Comparison of ENCODE assay signal across 21 cellular contexts in the genomic region with DNA sequence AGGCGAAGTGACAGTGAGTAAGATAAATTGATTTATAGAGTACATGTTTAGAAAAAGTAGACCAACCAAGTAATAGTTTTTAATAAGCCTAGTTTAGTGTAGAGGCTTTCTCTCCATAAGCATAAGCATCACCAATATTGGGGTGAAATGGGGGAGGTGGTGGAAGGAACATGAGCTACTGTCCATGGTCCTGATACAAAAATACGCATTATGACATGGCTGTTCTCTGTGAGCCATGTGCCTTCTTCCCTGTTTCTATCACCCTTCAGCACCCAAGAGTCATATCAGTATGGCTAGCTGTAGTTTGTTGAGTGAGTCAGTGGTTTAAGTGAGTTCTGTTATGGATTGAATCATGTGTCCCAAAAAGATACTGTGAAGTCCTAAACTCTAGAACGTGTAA.
DNase-seq lines count a peak whose midpoint lies in the region; ATAC-seq, FAIRE-seq and TF ChIP-seq lines count a peak whose summit lies in the region.
"Had no signal": no experiment of that assay in that cellular context is flagged by ENCODE, and none has a peak within 500 bp of the region (broad histone marks: within the 10 kb centered on the region; RNA-seq: fewer than 3 reads in every experiment).

No MANE protein-coding gene starts in this region.

- H3K79me2 ChIP-seq in GM12878 (ENCODE audit: control insufficient read depth, insufficient read depth, low read length), result no peaks in the 10 kb centered on the region

- no peak overlapping the region for H3K27ac Mint-ChIP-seq in endothelial cell (ENCODE audit: unreplicated experiment)
- H3K27ac Mint-ChIP-seq: activated CD4-positive, alpha-beta T cell treated with anti-CD3 and anti-CD28 coated beads for 36 hours; brain had no signal

- TF ChIP-seq CTCF in GM12878 (IDR thresholded peaks at IDR 0.05 in 2 of 3, conservative IDR thresholded peaks at IDR 0.05 in 1 of 3; ENCODE audit: control insufficient read depth in 2 of 3, extremely low read depth in 1 of 3, insufficient read depth in 1 of 3, low read depth in 3 of 3, low read length in 3 of 3) (no peak), endothelial cell (IDR thresholded peaks at IDR 0.05; ENCODE audit: unreplicated experiment) (no peak)

- H3K9me3 Mint-ChIP-seq in endothelial cell (ENCODE audit: unreplicated experiment), result no peaks in the 10 kb centered on the region

- no peak overlapping the region for H3K9ac ChIP-seq in GM12878 (ENCODE audit: control insufficient read depth, insufficient read depth, low read length)

- no peaks in the 10 kb centered on the region for H3K27me3 ChIP-seq in GM12878 (replicated peaks in 1 of 2; ENCODE audit: control insufficient read depth in 2 of 2, insufficient read depth in 2 of 2, low read length in 1 of 2)
- H3K27me3 ChIP-seq: MG63, ovary had no signal

- ATAC-seq in GM12878, result no peak
- ATAC-seq: activated CD4-positive, alpha-beta T cell treated with anti-CD3 and anti-CD28 coated beads for 36 hours; gastroesophageal sphincter had no signal

- no peak overlapping the region for H3K4me3 ChIP-seq in GM12878
- H3K4me3 ChIP-seq: gastroesophageal sphincter, MG63, ovary had no signal

- no peak for FAIRE-seq in GM12878 (lab: Jason Lieb, UNC)
- FAIRE-seq: small intestine had no signal

- H2AFZ ChIP-seq in GM12878 (ENCODE audit: control insufficient read depth, low read depth, low read length), result no peak overlapping the region

- TF ChIP-seq POLR2A in GM12878 (IDR thresholded peaks at IDR 0.05; ENCODE audit: low read depth, low read length), result no peak

- no peaks in the 10 kb centered on the region; the same call in 2 of the 3 replicates for H3K9me3 ChIP-seq in GM12878 (replicated peaks; ENCODE audit: control insufficient read depth, insufficient read depth, low read length)
- H3K9me3 ChIP-seq: gastroesophageal sphincter, MG63, ovary had no signal

- RAD21 ChIA-PET in GM12878 (lab: Charles Lee; ENCODE audit: unreplicated experiment), result interaction anchor here (1.0 kb wide), 1 partner anchor 77 kb away, joined by 3 read pairs; no protein-coding TSS in a partner anchor

- H3K4me3 Mint-ChIP-seq in endothelial cell (ENCODE audit: unreplicated experiment), result no peak overlapping the region
- H3K4me3 Mint-ChIP-seq: activated CD4-positive, alpha-beta T cell treated with anti-CD3 and anti-CD28 coated beads for 36 hours; brain had no signal

- no peaks in the 10 kb centered on the region for H3K36me3 Mint-ChIP-seq in endothelial cell (ENCODE audit: low read depth, unreplicated experiment)
- H3K36me3 Mint-ChIP-seq: brain had no signal

- H3K27me3 Mint-ChIP-seq in endothelial cell (ENCODE audit: unreplicated experiment), result no peaks in the 10 kb centered on the region

- SMC1A ChIA-PET in GM12878 (lab: Charles Lee; ENCODE audit: uncharacterized antibody, unreplicated experiment), result interaction anchor here (0.9 to 2.8 kb wide), 6 partner anchors 12 to 99 kb away, joined by 3 to 8 read pairs (median 5); no protein-coding TSS in a partner anchor

- POLR2A ChIA-PET in GM12878 (lab: Charles Lee), result interaction anchor here (1.3 kb wide), 1 partner anchor 129 kb away, joined by 3 read pairs; no protein-coding TSS in a partner anchor

- no peaks in the 10 kb centered on the region for H3K4me1 ChIP-seq in GM12878 (ENCODE audit: control insufficient read depth, insufficient read depth, low read length)
- H3K4me1 ChIP-seq: gastroesophageal sphincter had no signal

- TF ChIP-seq RAD21 in Ishikawa (IDR thresholded peaks at IDR 0.05; ENCODE audit: low read depth), result no peak
- TF ChIP-seq RAD21 in GM12878 (IDR thresholded peaks at IDR 0.05; ENCODE audit: insufficient read depth, low read depth, low read length), result no peak

- intact Hi-C loops in GM12878 (cut with micrococcal nuclease; ENCODE audit: unreplicated experiment), result no loop called here

- no TSS peak for BruUV-seq in GM12878 (replicated peaks; lab: Mats Ljungman, UMichigan)

- in situ Hi-C loops in GM12878 (cut with MboI), result no loop called here

- no peak overlapping the region for H3K4me2 ChIP-seq in GM12878 (ENCODE audit: control insufficient read depth, insufficient read depth)

- DNase-seq in EH (ENCODE audit: low read depth) (peak; percentile 48), GM12878 (ENCODE audit: low read depth, low spot score) (no peak), iPS-NIHi7 (ENCODE audit: extremely low spot score) (peak; percentile 22), C1 segment of cervical spinal cord (lab: John Stamatoyannopoulos, UW) (no peak), endothelial cell (ENCODE audit: low spot score) (no peak), SIG-M5 (lab: John Stamatoyannopoulos, UW) (no peak), HuH-7.5 (ENCODE audit: low spot score) (no peak)
- DNase-seq: activated CD4-positive, alpha-beta T cell treated with anti-CD3 and anti-CD28 coated beads for 36 hours; activated CD8-positive, alpha-beta memory T cell treated with anti-CD3 and anti-CD28 coated beads, Interleukin-2, amount 50 U/mL, for 48 hours; activated naive CD4-positive, alpha-beta T cell treated with anti-CD3 and anti-CD28 coated beads, Interleukin-2, amount 50 U/mL, for 16 hours; effector CD8-positive, alpha-beta T cell; islet precursor cell; MG63; NCI-H2029 treated with DMSO at 0.1 percent for 48 hours; NCI-H774; ovary; small intestine; stimulated activated naive CD4-positive, alpha-beta T cell had no signal

- 31% methylated on average over 3 of the region's 3 CpGs for WGBS in GM12878 (ENCODE audit: insufficient coverage, insufficient replicate concordance, low lambda C conversion rate, missing lambda C conversion rate)

- no peak for TF ChIP-seq EP300 in Ishikawa (IDR thresholded peaks at IDR 0.05; ENCODE audit: borderline replicate concordance)
- TF ChIP-seq EP300 in GM12878 (IDR thresholded peaks at IDR 0.05; ENCODE audit: borderline replicate concordance in 1 of 2, control insufficient read depth in 1 of 2, low read depth in 2 of 2, low read length in 2 of 2), result no peak

- CTCF ChIA-PET in GM12878 (lab: Yijun Ruan, JAX), result interaction anchor here (1.5 kb wide), 1 partner anchor 10 kb away, joined by 3 read pairs; no protein-coding TSS in a partner anchor

- no peaks in the 10 kb centered on the region for H3K4me1 Mint-ChIP-seq in endothelial cell (ENCODE audit: unreplicated experiment)

- no peaks in the 10 kb centered on the region for H3K36me3 ChIP-seq in GM12878 (ENCODE audit: control insufficient read depth in 2 of 2, insufficient read depth in 2 of 2, low read length in 1 of 2)
- H3K36me3 ChIP-seq: gastroesophageal sphincter, MG63, ovary had no signal

- H3K27ac ChIP-seq in GM12878 (ENCODE audit: control insufficient read depth, insufficient read depth), result no peak overlapping the region
- H3K27ac ChIP-seq: gastroesophageal sphincter, ovary had no signal

- H4K20me1 ChIP-seq in GM12878 (ENCODE audit: control insufficient read depth, insufficient read depth), result no peaks in the 10 kb centered on the region

TF ChIP-seq in Ishikawa, 13 proteins besides CTCF, POLR2A, EP300 and RAD21:
- no peak for TF ChIP-seq CREB1 (IDR thresholded peaks at IDR 0.05; ENCODE audit: low read depth)
- peak; percentile 90 for TF ChIP-seq REST (IDR thresholded peaks at IDR 0.05; ENCODE audit: low read depth)

TF ChIP-seq in GM12878, 131 proteins besides CTCF, POLR2A, EP300 and RAD21:
- TF ChIP-seq IRF4 (IDR thresholded peaks at IDR 0.05; ENCODE audit: low read depth, low read length), result no peak
- TF ChIP-seq, protein P1, sequence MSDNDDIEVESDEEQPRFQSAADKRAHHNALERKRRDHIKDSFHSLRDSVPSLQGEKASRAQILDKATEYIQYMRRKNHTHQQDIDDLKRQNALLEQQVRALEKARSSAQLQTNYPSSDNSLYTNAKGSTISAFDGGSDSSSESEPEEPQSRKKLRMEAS (IDR thresholded peaks at IDR 0.05; ENCODE audit: low read depth, low read length), result no peak
- TF ChIP-seq EZH2 (IDR thresholded peaks at IDR 0.05; ENCODE audit: borderline replicate concordance, control insufficient read depth, low read depth, low read length), result no peak
- no peak for TF ChIP-seq SREBF1 (IDR thresholded peaks at IDR 0.05; ENCODE audit: low read length)
- no peak for TF ChIP-seq ZBED1 (IDR thresholded peaks at IDR 0.05; ENCODE audit: borderline replicate concordance)
- TF ChIP-seq REST (IDR thresholded peaks at IDR 0.05; ENCODE audit: low read depth, low read length), result peak; percentile 91
- TF ChIP-seq MYB (IDR thresholded peaks at IDR 0.05; ENCODE audit: borderline replicate concordance, low read depth, low read length), result no peak
- TF ChIP-seq HCFC1 (IDR thresholded peaks at IDR 0.05; ENCODE audit: low read length), result no peak
- no peak for TF ChIP-seq RAD51 (IDR thresholded peaks at IDR 0.05)
TF ChIP-seq in GM12878: peak in this region for 1.

Comparison
In these comparisons a context has a peak if more than half of its experiments do, and no peak if none do; other contexts are left out.
1. DNase-seq: peak in EH (single experiment) and iPS-NIHi7 (single experiment); none in GM12878 (single experiment), C1 segment of cervical spinal cord (0 of 14), endothelial cell (single experiment), SIG-M5 (single experiment) and HuH-7.5 (single experiment).